ENCODE assay signal across 17 cellular contexts in the genomic region with DNA sequence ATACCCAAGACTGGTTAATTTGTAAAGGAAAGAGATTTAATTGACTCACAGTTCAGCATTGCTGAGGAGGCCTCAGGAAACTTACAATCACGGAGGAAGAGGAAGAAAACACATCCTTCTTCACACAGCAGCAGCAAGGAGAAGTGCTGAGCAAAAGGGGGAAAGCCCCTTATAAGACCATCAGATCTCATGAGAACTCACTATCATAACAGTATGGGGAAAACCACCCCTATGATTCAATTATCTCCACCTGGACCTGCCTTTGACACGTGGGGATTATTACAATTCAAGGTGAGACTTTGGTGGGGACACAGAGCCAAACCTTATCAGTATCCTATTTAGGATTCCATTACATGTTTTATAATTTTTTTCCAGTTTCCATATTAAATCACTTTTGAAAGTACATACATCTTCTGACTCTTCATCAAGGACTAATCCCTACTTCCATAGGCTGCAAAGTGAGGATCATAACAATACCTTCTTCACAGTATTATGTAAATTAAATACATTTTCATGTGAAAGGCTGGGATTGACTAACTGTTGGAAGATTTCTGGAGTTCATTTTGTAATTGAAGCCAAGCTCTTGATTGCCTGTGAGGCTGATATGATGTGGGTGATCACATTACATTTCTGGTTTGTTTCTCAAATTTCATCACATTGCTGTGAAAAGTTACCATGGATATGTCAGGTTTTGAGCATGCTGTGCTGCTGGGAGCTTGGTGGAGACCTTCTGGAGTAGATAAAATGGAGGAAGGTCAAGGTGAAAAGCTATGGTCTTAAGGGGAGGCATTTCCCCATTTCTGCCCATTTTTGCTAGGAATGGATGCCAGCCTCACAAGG. TPM values are rescaled to one million over a fixed set of nuclear protein-coding genes. Genes with fewer than 3 reads are reported as not detected.
DNase-seq lines count a peak whose midpoint lies in the region; ATAC-seq, FAIRE-seq and TF ChIP-seq lines count a peak whose summit lies in the region.
"Had no signal": no experiment of that assay in that cellular context is flagged by ENCODE, and none has a peak within 500 bp of the region (broad histone marks: within the 10 kb centered on the region; RNA-seq: fewer than 3 reads in every experiment).

No MANE protein-coding gene starts in this region.

- CTCF ChIA-PET in BJ (lab: Yijun Ruan, JAX), result interaction anchor here (1.1 to 1.2 kb wide), 2 partner anchors 9 to 76 kb away, joined by 3 read pairs; no protein-coding TSS in a partner anchor

- TF ChIP-seq CTCF in BJ (IDR thresholded peaks at IDR 0.05; ENCODE audit: insufficient read depth, low read depth, low read length) (no peak), HFF-Myc (IDR thresholded peaks at IDR 0.05; ENCODE audit: low read depth, low read length, missing control alignments) (no peak), fibroblast of pulmonary artery (IDR thresholded peaks at IDR 0.05; ENCODE audit: low read length, missing control alignments) (no peak)

- peak; percentile 19 for DNase-seq in BJ (ENCODE audit: low read depth)
- peak; percentile 36 for DNase-seq in HFF-Myc (ENCODE audit: extremely low read depth, low read depth)
- peak; percentile 40 for DNase-seq in fibroblast of pulmonary artery (ENCODE audit: low read depth)
- no peak for DNase-seq in urothelium cell line (ENCODE audit: low spot score)
- DNase-seq in stimulated activated CD4-positive, alpha-beta T cell treated with anti-CD3 and anti-CD28 coated beads, Interleukin-4, amount 100 ng/mL, for 4 hours, result no peak
- no peak for DNase-seq in NCI-H1092 treated with DMSO at 0.1 percent for 48 hours (lab: John Stamatoyannopoulos, UW)
- DNase-seq: activated CD4-positive, CD25-positive, alpha-beta regulatory T cell treated with anti-CD3 and anti-CD28 coated beads, Interleukin-2, amount 50 U/mL, for 72 hours; AML-193; caudate nucleus; effector memory CD8-positive, alpha-beta T cell; naive thymus-derived CD8-positive, alpha-beta T cell; NCI-H1694; NCI-H526 treated with DMSO at 0.1 percent for 48 hours; stimulated activated CD4-positive, alpha-beta T cell treated with anti-CD3 and anti-CD28 coated beads, Interleukin-15, amount 100 ng/mL, for 24 hours had no signal

- FAIRE-seq in urothelium cell line (lab: Jason Lieb, UNC), result no peak
- FAIRE-seq: D721Med had no signal

- peak; percentile 85 for ATAC-seq in SK-N-SH treated with all-trans-retinoic acid at 6 μM for 48 hours
- ATAC-seq in HG03159 (IDR thresholded peaks at IDR 0.05; ENCODE audit: unreplicated experiment), result no peak
- ATAC-seq: effector memory CD8-positive, alpha-beta T cell; naive thymus-derived CD8-positive, alpha-beta T cell had no signal

- no peak overlapping the region for H3K4me3 ChIP-seq in BJ (ENCODE audit: low read depth, low read length)
- H3K4me3 ChIP-seq in HFF-Myc (replicated peaks; ENCODE audit: low read depth, low read length), result no peak overlapping the region
- no peak overlapping the region for H3K4me3 ChIP-seq in fibroblast of pulmonary artery (replicated peaks; ENCODE audit: low read depth, low read length)

- no peaks in the 10 kb centered on the region for H3K27me3 ChIP-seq in BJ (ENCODE audit: control insufficient read depth, insufficient read depth, low read length)

- POLR2A ChIA-PET in BJ (lab: Charles Lee), result no interaction called here

- no peaks in the 10 kb centered on the region for H3K36me3 ChIP-seq in BJ (ENCODE audit: control insufficient read depth, insufficient read depth, low read length)

TF ChIP-seq in SK-N-SH treated with all-trans-retinoic acid at 6 μM for 48 hours, 23 proteins besides CTCF, POLR2A, EP300 and RAD21:
- TF ChIP-seq, protein P1, sequence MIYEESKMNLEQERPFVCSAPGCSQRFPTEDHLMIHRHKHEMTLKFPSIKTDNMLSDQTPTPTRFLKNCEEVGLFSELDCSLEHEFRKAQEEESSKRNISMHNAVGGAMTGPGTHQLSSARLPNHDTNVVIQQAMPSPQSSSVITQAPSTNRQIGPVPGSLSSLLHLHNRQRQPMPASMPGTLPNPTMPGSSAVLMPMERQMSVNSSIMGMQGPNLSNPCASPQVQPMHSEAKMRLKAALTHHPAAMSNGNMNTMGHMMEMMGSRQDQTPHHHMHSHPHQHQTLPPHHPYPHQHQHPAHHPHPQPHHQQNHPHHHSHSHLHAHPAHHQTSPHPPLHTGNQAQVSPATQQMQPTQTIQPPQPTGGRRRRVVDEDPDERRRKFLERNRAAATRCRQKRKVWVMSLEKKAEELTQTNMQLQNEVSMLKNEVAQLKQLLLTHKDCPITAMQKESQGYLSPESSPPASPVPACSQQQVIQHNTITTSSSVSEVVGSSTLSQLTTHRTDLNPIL (CRISPR knock-in tag; IDR thresholded peaks at IDR 0.05; ENCODE audit: low read depth), result no peak
- no peak for TF ChIP-seq OSR1 (CRISPR knock-in tag; IDR thresholded peaks at IDR 0.05)
- no peak for TF ChIP-seq ZFP30 (CRISPR knock-in tag; IDR thresholded peaks at IDR 0.05)
- no peak; the same call in 1 of the 2 replicates for TF ChIP-seq TOX (CRISPR knock-in tag; IDR thresholded peaks at IDR 0.05; ENCODE audit: borderline replicate concordance)
- TF ChIP-seq, protein P2, sequence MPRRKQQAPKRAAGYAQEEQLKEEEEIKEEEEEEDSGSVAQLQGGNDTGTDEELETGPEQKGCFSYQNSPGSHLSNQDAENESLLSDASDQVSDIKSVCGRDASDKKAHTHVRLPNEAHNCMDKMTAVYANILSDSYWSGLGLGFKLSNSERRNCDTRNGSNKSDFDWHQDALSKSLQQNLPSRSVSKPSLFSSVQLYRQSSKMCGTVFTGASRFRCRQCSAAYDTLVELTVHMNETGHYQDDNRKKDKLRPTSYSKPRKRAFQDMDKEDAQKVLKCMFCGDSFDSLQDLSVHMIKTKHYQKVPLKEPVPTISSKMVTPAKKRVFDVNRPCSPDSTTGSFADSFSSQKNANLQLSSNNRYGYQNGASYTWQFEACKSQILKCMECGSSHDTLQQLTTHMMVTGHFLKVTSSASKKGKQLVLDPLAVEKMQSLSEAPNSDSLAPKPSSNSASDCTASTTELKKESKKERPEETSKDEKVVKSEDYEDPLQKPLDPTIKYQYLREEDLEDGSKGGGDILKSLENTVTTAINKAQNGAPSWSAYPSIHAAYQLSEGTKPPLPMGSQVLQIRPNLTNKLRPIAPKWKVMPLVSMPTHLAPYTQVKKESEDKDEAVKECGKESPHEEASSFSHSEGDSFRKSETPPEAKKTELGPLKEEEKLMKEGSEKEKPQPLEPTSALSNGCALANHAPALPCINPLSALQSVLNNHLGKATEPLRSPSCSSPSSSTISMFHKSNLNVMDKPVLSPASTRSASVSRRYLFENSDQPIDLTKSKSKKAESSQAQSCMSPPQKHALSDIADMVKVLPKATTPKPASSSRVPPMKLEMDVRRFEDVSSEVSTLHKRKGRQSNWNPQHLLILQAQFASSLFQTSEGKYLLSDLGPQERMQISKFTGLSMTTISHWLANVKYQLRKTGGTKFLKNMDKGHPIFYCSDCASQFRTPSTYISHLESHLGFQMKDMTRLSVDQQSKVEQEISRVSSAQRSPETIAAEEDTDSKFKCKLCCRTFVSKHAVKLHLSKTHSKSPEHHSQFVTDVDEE (CRISPR knock-in tag; IDR thresholded peaks at IDR 0.05), result no peak
- TF ChIP-seq CSDC2 (CRISPR knock-in tag; IDR thresholded peaks at IDR 0.05), result no peak
- no peak for TF ChIP-seq PPARA (CRISPR knock-in tag; IDR thresholded peaks at IDR 0.05; ENCODE audit: borderline replicate concordance)
- no peak for TF ChIP-seq ARNTL (CRISPR knock-in tag; IDR thresholded peaks at IDR 0.05; ENCODE audit: borderline replicate concordance, low read depth)
- no peak for TF ChIP-seq GLIS3 (CRISPR knock-in tag; IDR thresholded peaks at IDR 0.05)
- no peak for TF ChIP-seq SNAI2 (CRISPR knock-in tag; IDR thresholded peaks at IDR 0.05)
- TF ChIP-seq BACH2 (CRISPR knock-in tag; IDR thresholded peaks at IDR 0.05; ENCODE audit: borderline replicate concordance), result no peak
- TF ChIP-seq ZC3H10 (CRISPR knock-in tag; IDR thresholded peaks at IDR 0.05), result no peak
TF ChIP-seq in SK-N-SH treated with all-trans-retinoic acid at 6 μM for 48 hours: peak in this region for 0.

RNA-seq across cellular contexts. Expression of a gene that starts 31.7 kb away (rescaled TPM):
- 1.6 and 3.5 TPM in 2 replicates for polyA plus RNA-seq in BJ (2011; rRNA removed)
- 3.0 and 3.1 TPM in 2 replicates for polyA minus RNA-seq in BJ (2011; rRNA and poly(A)+ RNA removed)

Comparison
In these comparisons a context has a peak if more than half of its experiments do, and no peak if none do; other contexts are left out.
1. DNase-seq: peak in BJ (single experiment), HFF-Myc (single experiment) and fibroblast of pulmonary artery (single experiment); none in urothelium cell line (single experiment), stimulated activated CD4-positive, alpha-beta T cell treated with anti-CD3 and anti-CD28 coated beads, Interleukin-4, amount 100 ng/mL, for 4 hours (0 of 2) and NCI-H1092 treated with DMSO at 0.1 percent for 48 hours (single experiment).